ENCODE assay signal across 11 cellular contexts in genomic region chr9:124735121-124735520, GRCh38.
DNase-seq lines count a peak whose midpoint lies in the region; TF ChIP-seq lines count a peak whose summit lies in the region.
"Had no signal": no experiment of that assay in that cellular context is flagged by ENCODE, and none has a peak within 500 bp of the region (broad histone marks: within the 10 kb centered on the region; RNA-seq: fewer than 3 reads in every experiment).

No MANE protein-coding gene starts in this region.

- in situ Hi-C loops in astrocyte of the cerebellum (cut with HindIII; ENCODE audit: low sequenced_read_pairs) = no loop called here

- TF ChIP-seq CTCF in astrocyte of the cerebellum (IDR thresholded peaks at IDR 0.05; ENCODE audit: low read depth, low read length, missing control alignments) = no peak

- peak; percentile 70 for DNase-seq in AG08395 (ENCODE audit: low spot score)
- peak; percentile 36 for DNase-seq in HS-27A (ENCODE audit: low read depth)
- peak; percentile 57 for DNase-seq in astrocyte of the cerebellum (ENCODE audit: low read depth)
- DNase-seq in kidney glomerular epithelial cell (lab: John Stamatoyannopoulos, UW) = peak; percentile 30
- DNase-seq in AML-193 (lab: John Stamatoyannopoulos, UW) = no peak
- no peak for DNase-seq in NCI-H748 treated with DMSO at 0.1 percent for 48 hours (lab: John Stamatoyannopoulos, UW)
- DNase-seq in NCI-H2227 (lab: John Stamatoyannopoulos, UW; ENCODE audit: unreplicated experiment) = no peak
- no peak for DNase-seq in NCI-H526 (lab: John Stamatoyannopoulos, UW)
- DNase-seq: CD8-positive, alpha-beta memory T cell; MG63 had no signal

- H3K4me3 ChIP-seq in astrocyte of the cerebellum (ENCODE audit: low read depth, low read length) = no peak overlapping the region
- H3K4me3 ChIP-seq: MG63, SK-N-MC had no signal

Comparison
In these comparisons a context has a peak if more than half of its experiments do, and no peak if none do; other contexts are left out.
1. DNase-seq: peak in AG08395 (single experiment), HS-27A (single experiment), astrocyte of the cerebellum (single experiment) and kidney glomerular epithelial cell (single experiment); none in AML-193 (0 of 2), NCI-H748 treated with DMSO at 0.1 percent for 48 hours (single experiment), NCI-H2227 (single experiment) and NCI-H526 (0 of 2).